10 cellular contexts compared by ENCODE assay signal in the genomic region with DNA sequence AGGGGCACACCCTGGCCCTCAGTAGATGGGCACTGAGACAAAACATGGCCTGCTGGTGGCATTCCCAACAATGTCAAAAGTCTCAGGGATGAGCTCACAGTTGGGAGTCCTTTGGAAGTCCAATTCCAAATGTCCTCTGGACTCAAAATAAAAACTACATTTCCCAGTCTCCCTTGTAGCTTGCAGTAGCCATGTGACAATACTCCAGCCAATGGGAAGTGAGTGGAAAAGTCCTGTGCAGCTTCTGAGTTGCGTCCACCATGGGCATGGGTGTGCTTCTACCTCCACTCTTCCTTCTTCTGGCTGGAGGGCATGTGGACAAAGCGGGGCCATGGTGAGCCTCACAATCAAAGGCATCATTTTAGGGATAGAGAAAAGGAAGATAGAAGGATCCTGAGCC. TPM values are rescaled to one million over a fixed set of nuclear protein-coding genes. Genes with fewer than 3 reads are reported as not detected.
DNase-seq lines count a peak whose midpoint lies in the region; ATAC-seq and TF ChIP-seq lines count a peak whose summit lies in the region.
"Had no signal": no experiment of that assay in that cellular context is flagged by ENCODE, and none has a peak within 500 bp of the region (broad histone marks: within the 10 kb centered on the region; RNA-seq: fewer than 3 reads in every experiment).

No MANE protein-coding gene starts in this region.

- intact Hi-C loops in body of pancreas (cut with DNase I) (no loop called here), tibial artery (cut with DNase I; ENCODE audit: low total_unique reads) (no loop called here)

- 57 to 64% methylated on average over 2 of the region's 2 CpGs for whole genome bisulfite sequencing in body of pancreas, 2 donors

- TF ChIP-seq CTCF in body of pancreas (IDR thresholded peaks at IDR 0.05) = no peak
- TF ChIP-seq CTCF in tibial artery (IDR thresholded peaks at IDR 0.05) = no peak

- ATAC-seq in body of pancreas = peak; percentile 47
- ATAC-seq in GM19397 (IDR thresholded peaks at IDR 0.05; ENCODE audit: unreplicated experiment) = no peak
- ATAC-seq in HG03108 (IDR thresholded peaks at IDR 0.05; ENCODE audit: unreplicated experiment) = no peak

- no peaks in the 10 kb centered on the region for H3K27me3 ChIP-seq in body of pancreas
- no peaks in the 10 kb centered on the region for H3K27me3 ChIP-seq in tibial artery

- DNase-seq in DMS53 (lab: John Stamatoyannopoulos, UW) (peak; percentile 23), DMS53 treated with DMSO at 0.1 percent for 48 hours (lab: John Stamatoyannopoulos, UW; ENCODE audit: unreplicated experiment) (no peak), body of pancreas (no peak), iris pigment epithelial cell (ENCODE audit: low read depth) (peak; percentile 54), tibial artery (no peak), T1000 (lab: John Stamatoyannopoulos, UW) (no peak)
- DNase-seq: naive B cell; stimulated activated naive B cell treated with anti-CD40 and anti-IgM and Interleukin-4, amounts not matched to agents 10 μg/mL and 1 μg/mL and 100 μg/mL, for 72 hours had no signal

- H3K27ac ChIP-seq in body of pancreas (no peak overlapping the region), tibial artery (peak overlapping the region; percentile 58 to 65)

- H3K4me1 ChIP-seq in body of pancreas = no peaks in the 10 kb centered on the region
- H3K4me1 ChIP-seq in tibial artery = peaks cover 3 to 21% (median 16%) of the 10 kb centered on the region in 4 donors

- H3K9me3 ChIP-seq in body of pancreas = no peaks in the 10 kb centered on the region
- no peaks in the 10 kb centered on the region for H3K9me3 ChIP-seq in tibial artery

- H3K4me3 ChIP-seq in body of pancreas (no peak overlapping the region), tibial artery (no peak overlapping the region)

- TF ChIP-seq POLR2A in body of pancreas (IDR thresholded peaks at IDR 0.05) = no peak

- H3K36me3 ChIP-seq in body of pancreas (replicated peaks in 1 of 2; ENCODE audit: insufficient read depth in 1 of 2, low read depth in 2 of 2) (no peaks in the 10 kb centered on the region), tibial artery (no peaks in the 10 kb centered on the region)

RNA-seq across cellular contexts. Expression of gene ADAM33, which starts 5.8 kb away (rescaled TPM):
- 10 to 100 TPM; 11.2 to 29.0 TPM for total RNA-seq in body of pancreas

RNA-seq across cellular contexts. Expression of gene GFRA4, which starts 24.5 kb away (rescaled TPM):
- total RNA-seq in body of pancreas = not detected

RNA-seq across cellular contexts. Expression of gene SIGLEC1, which starts 24.7 kb away (rescaled TPM):
- total RNA-seq in body of pancreas = 1 to 10 TPM; 2.1 to 5.9 TPM

RNA-seq across cellular contexts. Expression of gene HSPA12B, which starts 44.8 kb away (rescaled TPM):
- 1 to 10 TPM; 3.3 to 4.4 TPM for total RNA-seq in body of pancreas

Comparison
In these comparisons a context has a peak if more than half of its experiments do, and no peak if none do; other contexts are left out.
1. DNase-seq: peak in DMS53 (single experiment) and iris pigment epithelial cell (single experiment); none in DMS53 treated with DMSO at 0.1 percent for 48 hours (single experiment), body of pancreas (0 of 4), tibial artery (0 of 2) and T1000 (single experiment).
2. H3K27ac ChIP-seq: peak in tibial artery (2 of 2); none in body of pancreas (0 of 4).